Comparison of ENCODE assay signal across 8 cellular contexts in genomic region chr6:28136585-28137457, GRCh38. TPM values are rescaled to one million over a fixed set of nuclear protein-coding genes. Genes with fewer than 3 reads are reported as not detected.
DNase-seq lines count a peak whose midpoint lies in the region; ATAC-seq and TF ChIP-seq lines count a peak whose summit lies in the region.

No MANE protein-coding gene starts in this region.

- H3K27me3 Mint-ChIP-seq in T-cell, result no peaks in the 10 kb centered on the region

- H3K4me1 Mint-ChIP-seq in T-cell, result peaks cover 76 to 82% (median 80%) of the 10 kb centered on the region in 3 donors

- H3K4me3 Mint-ChIP-seq in T-cell, result peak overlapping the region; percentile 91 to 95 (median 91)

- intact Hi-C loops in left cardiac atrium (cut with DNase I) (loop anchor here (5.0 to 10.0 kb wide), 2 partner anchors 218 to 220 kb away; no protein-coding TSS in a partner anchor), posterior vena cava (cut with DNase I) (loop anchor here (5.0 to 10.0 kb wide), 3 partner anchors 52 to 218 kb away; partner anchors contain the start of genes ZNF165 (in 1 of the 2) and ZSCAN9 (in 1 of the 2)), upper lobe of right lung (cut with DNase I) (loop anchor here (10.0 kb wide), 1 partner anchor 218 kb away; no protein-coding TSS in a partner anchor)

- peak; percentile 96 for DNase-seq in GM12865 (ENCODE audit: low read depth)
- DNase-seq in NCI-H1436 treated with DMSO at 0.1 percent for 48 hours (lab: John Stamatoyannopoulos, UW), result peak; percentile 24
- DNase-seq in T-cell, result peak; percentile 44 to 77 (median 65)
- peak; percentile 88 for DNase-seq in amniotic stem cell (lab: John Stamatoyannopoulos, UW)
- DNase-seq in left cardiac atrium, result peak; percentile 95
- DNase-seq in posterior vena cava (ENCODE audit: low spot score), result peak; percentile 97
- DNase-seq in upper lobe of right lung, result peak; percentile 91

- peaks cover 4% of the 10 kb centered on the region for H3K36me3 Mint-ChIP-seq in T-cell

- H3K9me3 ChIP-seq in upper lobe of right lung, result no peaks in the 10 kb centered on the region

- peaks cover 17% of the 10 kb centered on the region for H3K4me1 ChIP-seq in upper lobe of right lung

- H3K36me3 ChIP-seq in upper lobe of right lung, result no peaks in the 10 kb centered on the region

- TF ChIP-seq CTCF in GM12865 (IDR thresholded peaks at IDR 0.05; ENCODE audit: insufficient read depth, low read depth, low read length, missing control alignments), result no peak
- no peak for TF ChIP-seq CTCF in upper lobe of right lung (IDR thresholded peaks at IDR 0.05)

- peak overlapping the region; percentile 94 for H3K27ac ChIP-seq in upper lobe of right lung

- POLR2A ChIA-PET in T-cell (lab: Charles Lee), result interaction anchor here (0.5 to 1.6 kb wide), 7 partner anchors 10 to 214 kb away, joined by 3 to 6 read pairs (median 4); partner anchors contain the start of gene ZNF165 (in 1 of the 2)

- H3K9me3 Mint-ChIP-seq in T-cell, result no peaks in the 10 kb centered on the region

- ATAC-seq in HG02763 (IDR thresholded peaks at IDR 0.05; ENCODE audit: unreplicated experiment), result peak; percentile 49
- ATAC-seq in T-cell (replicated peaks in 1 of 4), result peak; percentile 40 to 63 (median 54)
- ATAC-seq in left cardiac atrium, result peak; percentile 91 to 92
- ATAC-seq in upper lobe of right lung, result peak; percentile 90

- CTCF ChIA-PET in T-cell (lab: Charles Lee), result interaction anchor here in 1 of 2 donors (1.1 to 2.5 kb wide), 2 partner anchors 11 to 130 kb away, joined by 5 to 11 read pairs; partner anchors contain the start of gene ZSCAN26

- H3K4me3 ChIP-seq in GM12865 (ENCODE audit: low read depth, low read length), result peak overlapping the region; percentile 81
- H3K4me3 ChIP-seq in upper lobe of right lung, result peak overlapping the region; percentile 80

- H3K27me3 ChIP-seq in upper lobe of right lung, result no peaks in the 10 kb centered on the region

- H3K27ac Mint-ChIP-seq in T-cell, result peak overlapping the region; percentile 94 to 97

RNA-seq across cellular contexts. Expression of gene ZKSCAN8, which starts 4.9 kb away (rescaled TPM):
- total RNA-seq in T-cell (10 to 100 TPM; 23.3 to 35.7 (median 35.0) TPM), left cardiac atrium (10 to 100 TPM; 10.8 to 15.8 TPM), posterior vena cava (10 to 100 TPM; 16.9 to 18.6 TPM), upper lobe of right lung (20.9 TPM)

RNA-seq across cellular contexts. Expression of gene ZSCAN16, which starts 12.4 kb away (rescaled TPM):
- total RNA-seq in T-cell (10 to 100 TPM in 3 of 5 donors, 1 to 10 TPM in 2; 5.9 to 13.1 (median 10.7) TPM), left cardiac atrium (1 to 10 TPM; 2.4 TPM), posterior vena cava (1 to 10 TPM; 4.8 to 5.3 TPM), upper lobe of right lung (5.8 TPM)

RNA-seq across cellular contexts. Expression of gene ZNF165, which starts 56.5 kb away (rescaled TPM):
- 1 to 10 TPM in 3 of 5 donors, under 1 TPM in 2; 0.79 to 7.2 (median 1.4) TPM for total RNA-seq in T-cell
- under 1 TPM; 0.24 to 0.44 TPM for total RNA-seq in left cardiac atrium
- total RNA-seq in posterior vena cava, result under 1 TPM; 0.42 to 0.48 TPM
- 2.3 TPM for total RNA-seq in upper lobe of right lung

Comparison
In these comparisons a context has a peak if more than half of its experiments do, and no peak if none do; other contexts are left out.
1. Peak in every context shown above with its lines: DNase-seq, ATAC-seq, H3K4me3 ChIP-seq and H3K27ac ChIP-seq.
2. DNase-seq: peak in every context shown above with its lines; median percentile 97 in posterior vena cava; 96 in GM12865; 95 in left cardiac atrium; 91 in upper lobe of right lung; 88 in amniotic stem cell; 65 in T-cell; 24 in NCI-H1436 treated with DMSO at 0.1 percent for 48 hours.